ENCODE assay signal across 8 cellular contexts in the genomic region with DNA sequence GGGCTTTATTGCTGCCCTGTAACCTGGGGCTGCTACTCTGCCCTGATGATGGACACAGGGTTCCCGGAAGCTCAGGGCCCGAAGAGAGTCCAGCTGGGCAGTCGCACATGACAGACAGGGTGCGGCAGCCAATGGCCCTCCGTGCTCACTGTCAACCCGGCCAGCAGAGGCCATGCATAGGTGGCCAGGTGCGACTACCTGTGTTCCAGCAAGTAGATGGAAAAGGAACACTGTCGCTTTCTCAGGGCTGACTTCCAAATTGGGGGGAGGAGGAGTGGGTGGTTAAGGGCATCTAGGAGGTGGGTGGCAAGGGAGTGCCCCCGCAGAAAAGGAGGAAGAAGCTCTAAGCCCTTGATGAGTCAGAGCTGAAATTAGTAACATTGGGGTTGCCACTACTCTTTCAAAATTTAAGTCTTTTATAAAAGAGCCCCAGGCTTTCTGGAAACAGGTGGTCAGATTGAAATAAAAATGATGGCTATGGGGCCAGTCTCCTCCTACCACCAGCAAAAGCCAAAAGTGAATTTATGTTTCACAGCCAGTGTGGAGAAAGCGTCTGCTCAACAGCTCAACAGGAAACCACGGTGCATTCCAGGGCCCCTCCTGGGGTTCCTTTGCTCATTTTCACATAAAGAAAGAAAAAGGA. TPM values are rescaled to one million over a fixed set of nuclear protein-coding genes. Genes with fewer than 3 reads are reported as not detected.
A peak's percentile ranks its signal among the peaks of the same experiment; 100 is the strongest.
DNase-seq lines count a peak whose midpoint lies in the region; ATAC-seq and TF ChIP-seq lines count a peak whose summit lies in the region.

No MANE protein-coding gene starts in this region.

- H3K27ac ChIP-seq in osteoblast (ENCODE audit: low read depth, low read length) (peak overlapping the region; percentile 60), colonic mucosa (no peak overlapping the region)

- no peak overlapping the region for H3K4me3 ChIP-seq in adipocyte (ENCODE audit: low read length)
- no peak overlapping the region for H3K4me3 ChIP-seq in osteoblast (ENCODE audit: insufficient read depth, low read length)
- no peak overlapping the region for H3K4me3 ChIP-seq in colonic mucosa

- peaks cover 6% of the 10 kb centered on the region for H4K20me1 ChIP-seq in osteoblast (ENCODE audit: insufficient read depth, low read length)

- H3K9ac ChIP-seq in adipocyte (ENCODE audit: low read length) (no peak overlapping the region), colonic mucosa (ENCODE audit: low read depth in 2 of 2, low read length in 2 of 2) (no peak overlapping the region)

- intact Hi-C loops in colonic mucosa (cut with DNase I), result no loop called here

- H3K4me1 ChIP-seq in adipocyte (ENCODE audit: control insufficient read depth, insufficient read depth, low read length) (peaks cover 8% of the 10 kb centered on the region), osteoblast (ENCODE audit: insufficient read depth, low read length) (peaks cover 36% of the 10 kb centered on the region), colonic mucosa (no peaks in the 10 kb centered on the region)

- H3K36me3 ChIP-seq in adipocyte (ENCODE audit: control insufficient read depth, insufficient read depth, low read length, severe bottlenecking) (peaks cover 6% of the 10 kb centered on the region), osteoblast (ENCODE audit: insufficient read depth, low read length) (no peaks in the 10 kb centered on the region), colonic mucosa (no peaks in the 10 kb centered on the region)

- no peak overlapping the region for H2AFZ ChIP-seq in osteoblast (ENCODE audit: low read length)

- H3K9me3 ChIP-seq in adipocyte (ENCODE audit: control insufficient read depth, low read length), result no peaks in the 10 kb centered on the region
- no peaks in the 10 kb centered on the region for H3K9me3 ChIP-seq in osteoblast (ENCODE audit: low read depth, low read length)
- no peaks in the 10 kb centered on the region for H3K9me3 ChIP-seq in colonic mucosa

- TF ChIP-seq CTCF in osteoblast (IDR thresholded peaks at IDR 0.05; ENCODE audit: extremely low read depth, low read depth, low read length) (no peak), colonic mucosa (IDR thresholded peaks at IDR 0.05) (no peak)

- peak; percentile 31 for ATAC-seq in GM18498 (IDR thresholded peaks at IDR 0.05; ENCODE audit: unreplicated experiment)
- ATAC-seq in HG02678 (IDR thresholded peaks at IDR 0.05; ENCODE audit: unreplicated experiment), result peak; percentile 21

- DNase-seq in adipocyte (ENCODE audit: low read depth) (peak; percentile 54), osteoblast (ENCODE audit: insufficient read length, low spot score, missing footprints) (no peak), NCI-H2227 (lab: John Stamatoyannopoulos, UW; ENCODE audit: unreplicated experiment) (no peak), DMS 273 treated with DMSO at 0.1 percent for 48 hours (lab: John Stamatoyannopoulos, UW) (no peak), colonic mucosa (no peak)
- DNase-seq in stimulated activated CD8-positive, alpha-beta memory T cell treated with anti-CD3 and anti-CD28 coated beads, Interleukin-4, amount 100 ng/mL, for 48 hours, result no peak

- H3K4me2 ChIP-seq in osteoblast (ENCODE audit: insufficient read depth, low read length), result peak overlapping the region; percentile 60

- no peaks in the 10 kb centered on the region for H3K27me3 ChIP-seq in adipocyte (replicated peaks; ENCODE audit: control insufficient read depth, insufficient read depth, low read length)
- H3K27me3 ChIP-seq in osteoblast (ENCODE audit: insufficient read depth, low read length), result no peaks in the 10 kb centered on the region
- H3K27me3 ChIP-seq in colonic mucosa, result no peaks in the 10 kb centered on the region

- H3K79me2 ChIP-seq in osteoblast (ENCODE audit: insufficient read depth, low read length), result peaks cover 82% of the 10 kb centered on the region

RNA-seq across cellular contexts. Expression of a gene that starts 2.3 kb away (rescaled TPM):
- total RNA-seq in osteoblast (3.3 and 4.1 TPM in 2 replicates), colonic mucosa (under 1 TPM; 0.48 to 0.54 TPM)

RNA-seq across cellular contexts. Expression of a gene that starts 38.2 kb away (rescaled TPM):
- total RNA-seq in osteoblast (112 and 113 TPM in 2 replicates), colonic mucosa (10 to 100 TPM in 1 of 2 donors, 1 to 10 TPM in 1; 7.8 to 13.6 TPM)
